In the genomic region with DNA sequence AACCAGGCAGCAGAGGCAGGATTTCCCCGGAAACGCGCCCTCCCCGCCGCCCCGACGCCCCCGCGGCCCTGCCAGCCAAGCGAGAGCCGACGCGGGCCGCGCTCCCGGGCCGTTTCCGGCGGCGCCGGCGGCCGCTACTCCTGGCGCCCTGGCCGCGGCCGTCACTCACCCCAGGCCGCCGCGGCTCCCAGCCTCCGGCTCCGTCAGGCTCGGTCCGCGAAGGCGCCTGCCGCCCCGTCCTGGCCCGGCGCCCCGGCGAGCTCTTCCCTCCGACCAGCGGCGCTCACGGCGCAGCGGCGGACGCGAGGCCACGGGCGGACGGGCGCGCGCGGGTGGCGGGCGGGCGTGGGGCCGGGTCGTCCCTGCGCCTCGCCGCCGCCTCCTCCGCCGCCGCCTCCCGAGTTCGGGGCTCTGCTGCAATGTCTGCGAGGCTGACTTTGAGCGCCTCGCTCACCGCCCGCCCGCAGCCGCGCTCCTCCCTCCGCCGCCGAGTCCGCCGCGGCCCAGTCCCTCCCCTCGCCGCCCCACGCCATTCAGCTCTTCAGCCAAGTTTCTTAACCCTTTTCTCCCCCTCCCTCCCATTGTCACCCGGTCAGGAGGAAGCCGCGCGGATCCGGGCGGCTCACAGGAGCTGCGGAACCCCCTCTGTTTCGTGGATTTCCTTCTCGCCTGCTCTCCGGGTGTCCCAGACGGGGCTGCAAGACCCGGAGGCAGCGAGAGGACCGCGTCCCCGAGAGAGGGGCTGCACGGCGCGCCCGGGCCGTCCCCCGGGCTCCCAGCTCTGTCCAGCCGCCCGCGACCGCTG, we compare ENCODE assay signal across 8 cellular contexts. TPM values are rescaled to one million over a fixed set of nuclear protein-coding genes. Genes with fewer than 3 reads are reported as not detected.
A peak's percentile ranks its signal among the peaks of the same experiment; 100 is the strongest.
DNase-seq lines count a peak whose midpoint lies in the region; ATAC-seq and TF ChIP-seq lines count a peak whose summit lies in the region.

A gene with protein sequence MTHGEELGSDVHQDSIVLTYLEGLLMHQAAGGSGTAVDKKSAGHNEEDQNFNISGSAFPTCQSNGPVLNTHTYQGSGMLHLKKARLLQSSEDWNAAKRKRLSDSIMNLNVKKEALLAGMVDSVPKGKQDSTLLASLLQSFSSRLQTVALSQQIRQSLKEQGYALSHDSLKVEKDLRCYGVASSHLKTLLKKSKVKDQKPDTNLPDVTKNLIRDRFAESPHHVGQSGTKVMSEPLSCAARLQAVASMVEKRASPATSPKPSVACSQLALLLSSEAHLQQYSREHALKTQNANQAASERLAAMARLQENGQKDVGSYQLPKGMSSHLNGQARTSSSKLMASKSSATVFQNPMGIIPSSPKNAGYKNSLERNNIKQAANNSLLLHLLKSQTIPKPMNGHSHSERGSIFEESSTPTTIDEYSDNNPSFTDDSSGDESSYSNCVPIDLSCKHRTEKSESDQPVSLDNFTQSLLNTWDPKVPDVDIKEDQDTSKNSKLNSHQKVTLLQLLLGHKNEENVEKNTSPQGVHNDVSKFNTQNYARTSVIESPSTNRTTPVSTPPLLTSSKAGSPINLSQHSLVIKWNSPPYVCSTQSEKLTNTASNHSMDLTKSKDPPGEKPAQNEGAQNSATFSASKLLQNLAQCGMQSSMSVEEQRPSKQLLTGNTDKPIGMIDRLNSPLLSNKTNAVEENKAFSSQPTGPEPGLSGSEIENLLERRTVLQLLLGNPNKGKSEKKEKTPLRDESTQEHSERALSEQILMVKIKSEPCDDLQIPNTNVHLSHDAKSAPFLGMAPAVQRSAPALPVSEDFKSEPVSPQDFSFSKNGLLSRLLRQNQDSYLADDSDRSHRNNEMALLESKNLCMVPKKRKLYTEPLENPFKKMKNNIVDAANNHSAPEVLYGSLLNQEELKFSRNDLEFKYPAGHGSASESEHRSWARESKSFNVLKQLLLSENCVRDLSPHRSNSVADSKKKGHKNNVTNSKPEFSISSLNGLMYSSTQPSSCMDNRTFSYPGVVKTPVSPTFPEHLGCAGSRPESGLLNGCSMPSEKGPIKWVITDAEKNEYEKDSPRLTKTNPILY (N-terminal part only) (minus strand): TSS at position 425 of the 805 bp plus-strand sequence. CDS start 96,808 bp downstream, outside the sequence.

- H3K27ac Mint-ChIP-seq in natural killer cell: peak within 1 kb of the TSS; percentile 90 to 96
- peak within 1 kb of the TSS; percentile 94 for H3K27ac Mint-ChIP-seq in stimulated activated naive B cell treated with anti-CD40 and anti-IgM and Interleukin-4, amounts not matched to agents 10 μg/mL and 1 μg/mL and 100 μg/mL, for 72 hours

- peak within 1 kb of the TSS; percentile 96 for H3K4me3 Mint-ChIP-seq in natural killer cell
- H3K4me3 Mint-ChIP-seq in stimulated activated naive B cell treated with anti-CD40 and anti-IgM and Interleukin-4, amounts not matched to agents 10 μg/mL and 1 μg/mL and 100 μg/mL, for 72 hours: peak within 1 kb of the TSS; percentile 94

- no peaks in the 10 kb centered on the region for H3K27me3 Mint-ChIP-seq in natural killer cell (ENCODE audit: low read depth in 2 of 2)
- H3K27me3 Mint-ChIP-seq in stimulated activated naive B cell treated with anti-CD40 and anti-IgM and Interleukin-4, amounts not matched to agents 10 μg/mL and 1 μg/mL and 100 μg/mL, for 72 hours: no peaks in the 10 kb centered on the region

- peak; percentile 75 for ATAC-seq in GM19463 (IDR thresholded peaks at IDR 0.05; ENCODE audit: unreplicated experiment)
- ATAC-seq in natural killer cell: peak; percentile 79 to 91 (median 84)
- peak; percentile 86 to 88 for ATAC-seq in stimulated activated naive B cell treated with anti-CD40 and anti-IgM and Interleukin-4, amounts not matched to agents 10 μg/mL and 1 μg/mL and 100 μg/mL, for 72 hours (replicated peaks)

- intact Hi-C loops in natural killer cell (cut with micrococcal nuclease): loop anchor here (5.0 to 10.0 kb wide), 2 partner anchors 530 to 668 kb away; no protein-coding TSS in a partner anchor

- no peaks in the 10 kb centered on the region for H3K9me3 Mint-ChIP-seq in natural killer cell
- H3K9me3 Mint-ChIP-seq in stimulated activated naive B cell treated with anti-CD40 and anti-IgM and Interleukin-4, amounts not matched to agents 10 μg/mL and 1 μg/mL and 100 μg/mL, for 72 hours: no peaks in the 10 kb centered on the region

- H3K4me3 ChIP-seq in fibroblast of mammary gland (ENCODE audit: control insufficient read depth, low read depth, low read length): peak within 1 kb of the TSS; percentile 87

- H3K4me1 Mint-ChIP-seq in natural killer cell: peaks cover 40 to 45% of the 10 kb centered on the region in 2 donors
- peaks cover 21 to 49% of the 10 kb centered on the region in 2 donors for H3K4me1 Mint-ChIP-seq in stimulated activated naive B cell treated with anti-CD40 and anti-IgM and Interleukin-4, amounts not matched to agents 10 μg/mL and 1 μg/mL and 100 μg/mL, for 72 hours

- DNase-seq in CD1c-positive myeloid dendritic cell (ENCODE audit: extremely low spot score): peak; percentile 92
- DNase-seq in HPDE6-E6E7 (ENCODE audit: extremely low spot score): peak; percentile 63
- DNase-seq in RPMI7951 (ENCODE audit: low read depth): peak; percentile 89
- DNase-seq in activated T-helper 9 cell treated with anti-CD3 and anti-CD28 coated beads, Interleukin-2, amount 50 U/mL, for 16 hours (ENCODE audit: low read depth): peak; percentile 73
- peak; percentile 84 for DNase-seq in fibroblast of mammary gland (ENCODE audit: low read depth)
- DNase-seq in natural killer cell: peak; percentile 86
- peak; percentile 81 for DNase-seq in stimulated activated naive B cell treated with anti-CD40 and anti-IgM and Interleukin-4, amounts not matched to agents 10 μg/mL and 1 μg/mL and 100 μg/mL, for 72 hours

- no peaks in the 10 kb centered on the region for H3K36me3 Mint-ChIP-seq in natural killer cell
- H3K36me3 Mint-ChIP-seq in stimulated activated naive B cell treated with anti-CD40 and anti-IgM and Interleukin-4, amounts not matched to agents 10 μg/mL and 1 μg/mL and 100 μg/mL, for 72 hours: peaks cover 2 to 6% of the 10 kb centered on the region in 2 donors

- no peak for TF ChIP-seq CTCF in fibroblast of mammary gland (conservative IDR thresholded peaks at IDR 0.05; ENCODE audit: control insufficient read depth, insufficient read depth, low read depth, low read length)
- no peak for TF ChIP-seq CTCF in natural killer cell (IDR thresholded peaks at IDR 0.05)

RNA-seq across cellular contexts. Expression of the gene that starts here (rescaled TPM):
- 12.0 and 13.2 TPM in 2 replicates for total RNA-seq in RPMI7951 (2014; rRNA removed; shearing (Covaris generic))
- 10 to 100 TPM; 42.4 to 46.8 (median 42.6) TPM for total RNA-seq in natural killer cell

Comparison
In these comparisons a context has a peak if more than half of its experiments do, and no peak if none do; other contexts are left out.
1. Peak in every context shown above with its lines: DNase-seq, ATAC-seq and H3K4me3 ChIP-seq.